ENCODE assay signal across 12 cellular contexts in genomic region chr7:142508251-142508650, GRCh38.
DNase-seq lines count a peak whose midpoint lies in the region; ATAC-seq and TF ChIP-seq lines count a peak whose summit lies in the region.
"Had no signal": no experiment of that assay in that cellular context is flagged by ENCODE, and none has a peak within 500 bp of the region (broad histone marks: within the 10 kb centered on the region; RNA-seq: fewer than 3 reads in every experiment).

No MANE protein-coding gene starts in this region.

- H3K36me3 Mint-ChIP-seq in T-helper 1 cell treated with Interleukin-12 subunit alpha and Interleukin-12 subunit beta and Interleukin-4 antibody, amounts not matched to agents 30 μg/mL and 1 μg/mL, for 36 hours (ENCODE audit: low read depth) = no peaks in the 10 kb centered on the region

- peaks cover 18% of the 10 kb centered on the region for H3K27me3 Mint-ChIP-seq in T-helper 1 cell treated with Interleukin-12 subunit alpha and Interleukin-12 subunit beta and Interleukin-4 antibody, amounts not matched to agents 30 μg/mL and 1 μg/mL, for 36 hours (ENCODE audit: low read depth)

- no peak overlapping the region for H3K4me3 Mint-ChIP-seq in T-helper 1 cell treated with Interleukin-12 subunit alpha and Interleukin-12 subunit beta and Interleukin-4 antibody, amounts not matched to agents 30 μg/mL and 1 μg/mL, for 36 hours

- no peak for TF ChIP-seq CTCF in psoas muscle (IDR thresholded peaks at IDR 0.05)

- H3K9me3 Mint-ChIP-seq in T-helper 1 cell treated with Interleukin-12 subunit alpha and Interleukin-12 subunit beta and Interleukin-4 antibody, amounts not matched to agents 30 μg/mL and 1 μg/mL, for 36 hours = no peaks in the 10 kb centered on the region

- peaks cover 5% of the 10 kb centered on the region for H3K4me1 Mint-ChIP-seq in T-helper 1 cell treated with Interleukin-12 subunit alpha and Interleukin-12 subunit beta and Interleukin-4 antibody, amounts not matched to agents 30 μg/mL and 1 μg/mL, for 36 hours (ENCODE audit: low read depth)

- peak overlapping the region; percentile 12 for H3K27ac Mint-ChIP-seq in T-helper 1 cell treated with Interleukin-12 subunit alpha and Interleukin-12 subunit beta and Interleukin-4 antibody, amounts not matched to agents 30 μg/mL and 1 μg/mL, for 36 hours

- no peak overlapping the region for H3K27ac ChIP-seq in psoas muscle
- H3K27ac ChIP-seq: neutrophil, tibial artery had no signal

- ATAC-seq in psoas muscle = peak; percentile 47 to 78 (median 70)

- 44 to 64% (median 45%) methylated on average over 4 of the region's 4 CpGs for WGBS in psoas muscle, 3 donors

- DNase-seq in T-helper 1 cell (no peak), NCI-H2171 (lab: John Stamatoyannopoulos, UW) (peak; percentile 47), psoas muscle (no peak), NCI-H2227 (lab: John Stamatoyannopoulos, UW; ENCODE audit: unreplicated experiment) (no peak), DMS79 treated with DMSO at 0.1 percent for 48 hours (lab: John Stamatoyannopoulos, UW) (no peak)
- peak; percentile 34 for DNase-seq in central memory CD4-positive, alpha-beta T cell
- DNase-seq in activated CD4-positive, alpha-beta T cell treated with anti-CD3 and anti-CD28 coated beads for 48 hours = no peak
- DNase-seq: 8988T, KG1, tibial artery had no signal

- H3K9me3 ChIP-seq in psoas muscle = no peaks in the 10 kb centered on the region
- H3K9me3 ChIP-seq: neutrophil, tibial artery had no signal

- H3K4me1 ChIP-seq in psoas muscle = no peaks in the 10 kb centered on the region
- H3K4me1 ChIP-seq: tibial artery had no signal

- no peaks in the 10 kb centered on the region for H3K27me3 ChIP-seq in psoas muscle (ENCODE audit: insufficient read depth in 3 of 3, low read length in 2 of 3)
- H3K27me3 ChIP-seq: neutrophil had no signal

- H3K36me3 ChIP-seq in psoas muscle (ENCODE audit: insufficient read depth in 1 of 2, low read depth in 1 of 2) = no peaks in the 10 kb centered on the region
- H3K36me3 ChIP-seq: neutrophil, tibial artery had no signal

- intact Hi-C loops in psoas muscle (cut with DNase I) = loop anchor here in 1 of 2 donors (2.0 kb wide), 1 partner anchor 35 kb away; no protein-coding TSS in a partner anchor

- H3K4me3 ChIP-seq in psoas muscle = no peak overlapping the region
- H3K4me3 ChIP-seq: tibial artery had no signal

Comparison
In these comparisons a context has a peak if more than half of its experiments do, and no peak if none do; other contexts are left out.
1. DNase-seq: peak in NCI-H2171 (single experiment) and central memory CD4-positive, alpha-beta T cell (single experiment); none in T-helper 1 cell (0 of 5), psoas muscle (0 of 2), NCI-H2227 (single experiment), DMS79 treated with DMSO at 0.1 percent for 48 hours (single experiment) and activated CD4-positive, alpha-beta T cell treated with anti-CD3 and anti-CD28 coated beads for 48 hours (single experiment).